Comparison of ENCODE assay signal across 17 cellular contexts in genomic region chr2:18626256-18626668, GRCh38. TPM values are rescaled to one million over a fixed set of nuclear protein-coding genes. Genes with fewer than 3 reads are reported as not detected.
DNase-seq lines count a peak whose midpoint lies in the region; ATAC-seq and TF ChIP-seq lines count a peak whose summit lies in the region.
"Had no signal": no experiment of that assay in that cellular context is flagged by ENCODE, and none has a peak within 500 bp of the region (broad histone marks: within the 10 kb centered on the region; RNA-seq: fewer than 3 reads in every experiment).

No MANE protein-coding gene starts in this region.

- H4K5ac ChIP-seq in IMR-90 (ENCODE audit: low read depth, low read length): no peak overlapping the region; the same call in 1 of the 2 replicates

- no peak overlapping the region for H4K8ac ChIP-seq in IMR-90 (ENCODE audit: low read depth in 2 of 2, low read length in 2 of 2)

- H3K14ac ChIP-seq in IMR-90 (replicated peaks; ENCODE audit: low read depth, low read length): no peak overlapping the region

- H4K91ac ChIP-seq in IMR-90 (ENCODE audit: insufficient read depth, low read depth, low read length): 0 out of 2 replicates have a peak overlapping the region, but pooled peaks have one; percentile 42

- H4K20me1 ChIP-seq in IMR-90 (ENCODE audit: insufficient read depth, low read length): no peaks in the 10 kb centered on the region

- TF ChIP-seq RAD21 in IMR-90 (IDR thresholded peaks at IDR 0.05; ENCODE audit: low read length): no peak

- H3K27ac ChIP-seq in IMR-90 (ENCODE audit: insufficient read depth, low read length): no peak overlapping the region
- H3K27ac ChIP-seq: neural progenitor cell, right lobe of liver had no signal

- peaks cover 3% of the 10 kb centered on the region; the same call in 1 of the 2 replicates for H3K4me1 ChIP-seq in IMR-90 (ENCODE audit: control insufficient read depth, insufficient read depth, low read length)
- H3K4me1 ChIP-seq: neural progenitor cell had no signal

- no peaks in the 10 kb centered on the region for H3K27me3 ChIP-seq in IMR-90 (ENCODE audit: control insufficient read depth, insufficient read depth, low read length)
- H3K27me3 ChIP-seq: neural progenitor cell, right lobe of liver had no signal

- no peak overlapping the region for H3K9ac ChIP-seq in IMR-90 (ENCODE audit: low read depth, low read length)
- H3K9ac ChIP-seq: neural progenitor cell had no signal

- CTCF ChIA-PET in IMR-90 (lab: Yijun Ruan, JAX): no interaction called here

- H3K79me1 ChIP-seq in IMR-90 (ENCODE audit: low read depth in 1 of 2, low read length in 2 of 2): no peaks in the 10 kb centered on the region

- no CpG with 5 or more reads among the region's 2 CpGs for WGBS in IMR-90 (ENCODE audit: extremely low coverage in 2 of 2, insufficient read length in 1 of 2), 2 experiments

- peak overlapping the region; percentile 40; the same call in 1 of the 2 replicates for H3K4ac ChIP-seq in IMR-90 (ENCODE audit: low read depth, low read length)

- no peak overlapping the region for H2AFZ ChIP-seq in IMR-90 (replicated peaks; ENCODE audit: low read length, poor library complexity)
- H2AFZ ChIP-seq: neural progenitor cell had no signal

- peak overlapping the region; percentile 41; the same call in 1 of the 2 replicates for H3K18ac ChIP-seq in IMR-90 (ENCODE audit: low read depth, low read length)

- BruUV-seq in IMR-90 (replicated peaks; lab: Mats Ljungman, UMichigan): no TSS peak

- no peak overlapping the region for H2AK5ac ChIP-seq in IMR-90 (ENCODE audit: low read depth, low read length)

- TF ChIP-seq POLR2A in IMR-90 (IDR thresholded peaks at IDR 0.05; ENCODE audit: low read depth, low read length): no peak

- H2BK5ac ChIP-seq in IMR-90 (ENCODE audit: low read depth, low read length, poor library complexity, severe bottlenecking): peak overlapping the region; percentile 58

- 0 out of 2 replicates have a peak, but pooled peaks cover 6% of the 10 kb centered on the region for H3K9me1 ChIP-seq in IMR-90 (ENCODE audit: insufficient read depth, low read length)

- intact Hi-C loops in IMR-90 (cut with micrococcal nuclease): no loop called here

- POLR2A ChIA-PET in IMR-90 (lab: Charles Lee; ENCODE audit: unreplicated experiment): no interaction called here

- 0 out of 2 replicates have a peak overlapping the region, but pooled peaks have one; percentile 26 for H2BK20ac ChIP-seq in IMR-90 (ENCODE audit: low read depth, low read length)

- H2BK120ac ChIP-seq in IMR-90 (ENCODE audit: low read depth, low read length): peak overlapping the region; percentile 16; the same call in 1 of the 2 replicates

- no peaks in the 10 kb centered on the region for H3K36me3 ChIP-seq in IMR-90 (ENCODE audit: control insufficient read depth, insufficient read depth, low read length)
- H3K36me3 ChIP-seq: neural progenitor cell, right lobe of liver had no signal

- in situ Hi-C loops in IMR-90 (cut with MboI; ENCODE audit: low sequenced_read_pairs): no loop called here

- H3K9me3 ChIP-seq in IMR-90 (ENCODE audit: control insufficient read depth, insufficient read depth, low read length): no peaks in the 10 kb centered on the region
- H3K9me3 ChIP-seq: right lobe of liver had no signal

- TF ChIP-seq CTCF in IMR-90 (conservative IDR thresholded peaks at IDR 0.05; ENCODE audit: low read depth, low read length): no peak

- dilution Hi-C loops in IMR-90 (cut with HindIII; ENCODE audit: low sequenced_read_pairs, unreplicated experiment): no loop called here

- no peak overlapping the region for H3K56ac ChIP-seq in IMR-90 (ENCODE audit: extremely low read depth, insufficient read depth, low read length)

- no peak overlapping the region for H2BK15ac ChIP-seq in IMR-90 (ENCODE audit: low read depth, low read length)

- no peak for ATAC-seq in IMR-90 (ENCODE audit: low read depth)
- ATAC-seq: activated CD4-positive, alpha-beta T cell treated with anti-CD3 and anti-CD28 coated beads for 36 hours; right lobe of liver had no signal

- no peak overlapping the region for H3K4me3 ChIP-seq in IMR-90 (ENCODE audit: insufficient read depth, low read depth, low read length)
- H3K4me3 ChIP-seq: neural progenitor cell, right lobe of liver had no signal

- peak overlapping the region; percentile 22; the same call in 1 of the 2 replicates for H3K4me2 ChIP-seq in IMR-90 (ENCODE audit: low read depth, low read length)
- H3K4me2 ChIP-seq: neural progenitor cell had no signal

- no peak overlapping the region; the same call in 1 of the 2 replicates for H3K23ac ChIP-seq in IMR-90 (ENCODE audit: low read depth, low read length)

- DNase-seq in AG08395 (ENCODE audit: low spot score): peak; percentile 46
- DNase-seq in IMR-90: peak; percentile 43
- DNase-seq in dermis blood vessel endothelial cell: peak; percentile 4
- DNase-seq in iris pigment epithelial cell (ENCODE audit: low read depth): peak; percentile 90
- DNase-seq in activated T-cell treated with anti-CD3 and anti-CD28 coated beads, Interleukin-2, amount 50 U/mL, for 48 hours: no peak
- DNase-seq in activated CD4-positive, alpha-beta T cell treated with anti-CD3 and anti-CD28 coated beads for 4 hours: no peak
- no peak for DNase-seq in inferior parietal cortex (ENCODE audit: extremely low spot score)
- DNase-seq in stimulated activated CD4-positive, alpha-beta T cell treated with anti-CD3 and anti-CD28 coated beads, Interleukin-4, amount 100 ng/mL, for 4 hours: no peak
- DNase-seq: activated CD4-positive, alpha-beta T cell treated with anti-CD3 and anti-CD28 coated beads for 36 hours; activated T-cell treated with anti-CD3 and anti-CD28 coated beads for 4 hours; Karpas-422; NCI-H1694 treated with DMSO at 0.1 percent for 48 hours; NCI-H524 treated with DMSO at 0.1 percent for 48 hours; right lobe of liver; stimulated activated naive CD4-positive, alpha-beta T cell had no signal

- H2AK9ac ChIP-seq in IMR-90 (replicated peaks; ENCODE audit: low read depth, low read length, poor library complexity): no peak overlapping the region

TF ChIP-seq in IMR-90, 13 proteins besides CTCF, POLR2A, EP300 and RAD21:
- TF ChIP-seq RCOR1 (IDR thresholded peaks at IDR 0.05; ENCODE audit: insufficient replicate concordance, low read length) (no peak), MXI1 (IDR thresholded peaks at IDR 0.05; ENCODE audit: borderline replicate concordance, low read depth, low read length) (no peak), FOS (IDR thresholded peaks at IDR 0.05; ENCODE audit: low read depth, low read length) (no peak), CEBPB (IDR thresholded peaks at IDR 0.05; ENCODE audit: low read depth, low read length) (no peak), SMC3 (IDR thresholded peaks at IDR 0.05; ENCODE audit: low read depth, low read length) (no peak), RFX5 (IDR thresholded peaks at IDR 0.05; ENCODE audit: low read depth, low read length) (no peak), MAFK (IDR thresholded peaks at IDR 0.05; ENCODE audit: low read depth, low read length) (no peak), MAZ (IDR thresholded peaks at IDR 0.05; ENCODE audit: borderline replicate concordance, low read depth, low read length) (no peak)
- TF ChIP-seq, protein P1, sequence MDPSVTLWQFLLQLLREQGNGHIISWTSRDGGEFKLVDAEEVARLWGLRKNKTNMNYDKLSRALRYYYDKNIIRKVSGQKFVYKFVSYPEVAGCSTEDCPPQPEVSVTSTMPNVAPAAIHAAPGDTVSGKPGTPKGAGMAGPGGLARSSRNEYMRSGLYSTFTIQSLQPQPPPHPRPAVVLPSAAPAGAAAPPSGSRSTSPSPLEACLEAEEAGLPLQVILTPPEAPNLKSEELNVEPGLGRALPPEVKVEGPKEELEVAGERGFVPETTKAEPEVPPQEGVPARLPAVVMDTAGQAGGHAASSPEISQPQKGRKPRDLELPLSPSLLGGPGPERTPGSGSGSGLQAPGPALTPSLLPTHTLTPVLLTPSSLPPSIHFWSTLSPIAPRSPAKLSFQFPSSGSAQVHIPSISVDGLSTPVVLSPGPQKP (IDR thresholded peaks at IDR 0.05; ENCODE audit: borderline replicate concordance, low read depth, low read length): no peak
- TF ChIP-seq, protein P2, sequence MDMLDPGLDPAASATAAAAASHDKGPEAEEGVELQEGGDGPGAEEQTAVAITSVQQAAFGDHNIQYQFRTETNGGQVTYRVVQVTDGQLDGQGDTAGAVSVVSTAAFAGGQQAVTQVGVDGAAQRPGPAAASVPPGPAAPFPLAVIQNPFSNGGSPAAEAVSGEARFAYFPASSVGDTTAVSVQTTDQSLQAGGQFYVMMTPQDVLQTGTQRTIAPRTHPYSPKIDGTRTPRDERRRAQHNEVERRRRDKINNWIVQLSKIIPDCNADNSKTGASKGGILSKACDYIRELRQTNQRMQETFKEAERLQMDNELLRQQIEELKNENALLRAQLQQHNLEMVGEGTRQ (IDR thresholded peaks at IDR 0.05; ENCODE audit: low read depth, low read length): no peak

RNA-seq across cellular contexts. Expression of gene NT5C1B, which starts 36.9 kb away (rescaled TPM):
- total RNA-seq in IMR-90 (2012; rRNA removed) (not detected in 2 replicates), dermis blood vessel endothelial cell (not detected in 2 replicates)
- not detected in 2 replicates for polyA plus RNA-seq in IMR-90 (2012; rRNA removed)
- not detected in 2 replicates for polyA plus RNA-seq in IMR-90 (2012; cell fraction: cytosol; rRNA removed)
- not detected in 2 replicates for polyA plus RNA-seq in IMR-90 (2012; cell fraction: nucleus; rRNA removed; ENCODE audit: low replicate concordance)
- total RNA-seq: activated CD4-positive, alpha-beta T cell treated with anti-CD3 and anti-CD28 coated beads for 36 hours; epithelial cell of proximal tubule; right lobe of liver had no signal

Comparison
In these comparisons a context has a peak if more than half of its experiments do, and no peak if none do; other contexts are left out.
1. DNase-seq: peak in AG08395 (single experiment), IMR-90 (single experiment), dermis blood vessel endothelial cell (single experiment) and iris pigment epithelial cell (single experiment); none in activated T-cell treated with anti-CD3 and anti-CD28 coated beads, Interleukin-2, amount 50 U/mL, for 48 hours (0 of 2), activated CD4-positive, alpha-beta T cell treated with anti-CD3 and anti-CD28 coated beads for 4 hours (0 of 2), inferior parietal cortex (single experiment) and stimulated activated CD4-positive, alpha-beta T cell treated with anti-CD3 and anti-CD28 coated beads, Interleukin-4, amount 100 ng/mL, for 4 hours (0 of 2).